24 cellular contexts compared by ENCODE assay signal in genomic region chr13:91200486-91200885, GRCh38.
"Had no signal": no experiment of that assay in that cellular context is flagged by ENCODE, and none has a peak within 500 bp of the region (broad histone marks: within the 10 kb centered on the region; RNA-seq: fewer than 3 reads in every experiment).

No MANE protein-coding gene starts in this region.

- H3K4me3 ChIP-seq: left lung, lung, ovary, right atrium auricular region, right lobe of liver, smooth muscle cell, tibial nerve, upper lobe of left lung, vagina had no signal

- H3K36me3 ChIP-seq: left lung, ovary, right atrium auricular region, right lobe of liver, tibial nerve, upper lobe of left lung, vagina had no signal

- H3K4me1 Mint-ChIP-seq: immature natural killer cell; naive thymus-derived CD8-positive, alpha-beta T cell; nephron; stimulated activated memory B cell treated with anti-CD40 and anti-IgM and Interleukin-4, amounts not matched to agents 10 μg/mL and 1 μg/mL and 100 μg/mL, for 72 hours; stimulated activated naive CD8-positive, alpha-beta T cell treated with anti-CD3 and anti-CD28 coated beads, Interleukin-15, amount 100 ng/mL, for 72 hours had no signal

- H3K36me3 Mint-ChIP-seq: immature natural killer cell; naive thymus-derived CD8-positive, alpha-beta T cell; stimulated activated memory B cell treated with anti-CD40 and anti-IgM and Interleukin-4, amounts not matched to agents 10 μg/mL and 1 μg/mL and 100 μg/mL, for 72 hours had no signal

- H3K27me3 Mint-ChIP-seq: progenitor cell of endocrine pancreas; stimulated activated memory B cell treated with anti-CD40 and anti-IgM and Interleukin-4, amounts not matched to agents 10 μg/mL and 1 μg/mL and 100 μg/mL, for 72 hours; stimulated activated naive CD8-positive, alpha-beta T cell treated with anti-CD3 and anti-CD28 coated beads, Interleukin-15, amount 100 ng/mL, for 72 hours had no signal

- DNase-seq: hypothalamus; immature natural killer cell; kidney; left colon; left lung; naive thymus-derived CD8-positive, alpha-beta T cell; ovary; right lobe of liver; stimulated activated CD4-positive, alpha-beta T cell treated with anti-CD3 and anti-CD28 coated beads, Interleukin-1b, Interleukin-23, amount 100 ng/mL, for 48 hours; stimulated activated CD4-positive, alpha-beta T cell treated with anti-CD3 and anti-CD28 coated beads, Interleukin-2, amount 100 ng/mL, for 48 hours; stimulated activated CD4-positive, alpha-beta T cell treated with anti-CD3 and anti-CD28 coated beads, Interleukin-4, amount 100 ng/mL, for 4 hours; stimulated activated CD8-positive, alpha-beta memory T cell treated with anti-CD3 and anti-CD28 coated beads, Interleukin-4, amount 100 ng/mL, for 48 hours; stimulated activated naive CD4-positive, alpha-beta T cell treated with Interleukin-2 at 50 U/mL for 16 hours; stimulated activated naive CD8-positive, alpha-beta T cell treated with anti-CD3 and anti-CD28 coated beads, Interleukin-15, amount 100 ng/mL, for 72 hours; substantia nigra; upper lobe of left lung had no signal

- H3K27me3 ChIP-seq: left lung, ovary, right atrium auricular region, right lobe of liver, tibial nerve, upper lobe of left lung, vagina had no signal

- H3K4me2 ChIP-seq: smooth muscle cell had no signal

- H3K9me3 Mint-ChIP-seq: immature natural killer cell; naive thymus-derived CD8-positive, alpha-beta T cell; nephron; stimulated activated memory B cell treated with anti-CD40 and anti-IgM and Interleukin-4, amounts not matched to agents 10 μg/mL and 1 μg/mL and 100 μg/mL, for 72 hours; stimulated activated naive CD8-positive, alpha-beta T cell treated with anti-CD3 and anti-CD28 coated beads, Interleukin-15, amount 100 ng/mL, for 72 hours had no signal

- ATAC-seq: left colon; left lung; naive thymus-derived CD8-positive, alpha-beta T cell; right lobe of liver; stimulated activated memory B cell treated with anti-CD40 and anti-IgM and Interleukin-4, amounts not matched to agents 10 μg/mL and 1 μg/mL and 100 μg/mL, for 72 hours; stimulated activated naive CD8-positive, alpha-beta T cell treated with anti-CD3 and anti-CD28 coated beads, Interleukin-15, amount 100 ng/mL, for 72 hours had no signal

- H3K4me3 Mint-ChIP-seq: immature natural killer cell; naive thymus-derived CD8-positive, alpha-beta T cell; nephron; stimulated activated memory B cell treated with anti-CD40 and anti-IgM and Interleukin-4, amounts not matched to agents 10 μg/mL and 1 μg/mL and 100 μg/mL, for 72 hours; stimulated activated naive CD8-positive, alpha-beta T cell treated with anti-CD3 and anti-CD28 coated beads, Interleukin-15, amount 100 ng/mL, for 72 hours had no signal

- H3K4me1 ChIP-seq: left lung, right atrium auricular region, right lobe of liver, tibial nerve, upper lobe of left lung, vagina had no signal

- H3K9me3 ChIP-seq: left lung, ovary, right atrium auricular region, right lobe of liver, tibial nerve, upper lobe of left lung, vagina had no signal

- H3K27ac Mint-ChIP-seq: immature natural killer cell; naive thymus-derived CD8-positive, alpha-beta T cell; nephron; progenitor cell of endocrine pancreas; stimulated activated memory B cell treated with anti-CD40 and anti-IgM and Interleukin-4, amounts not matched to agents 10 μg/mL and 1 μg/mL and 100 μg/mL, for 72 hours; stimulated activated naive CD8-positive, alpha-beta T cell treated with anti-CD3 and anti-CD28 coated beads, Interleukin-15, amount 100 ng/mL, for 72 hours had no signal

- H3K27ac ChIP-seq: left lung, ovary, right atrium auricular region, right lobe of liver, tibial nerve, upper lobe of left lung, vagina had no signal
